Comparison of ENCODE assay signal across 20 cellular contexts in genomic region chr7:141992688-141993087, GRCh38. TPM values are rescaled to one million over a fixed set of nuclear protein-coding genes. Genes with fewer than 3 reads are reported as not detected.
"Had no signal": no experiment of that assay in that cellular context is flagged by ENCODE, and none has a peak within 500 bp of the region (broad histone marks: within the 10 kb centered on the region; RNA-seq: fewer than 3 reads in every experiment).

No MANE protein-coding gene starts in this region.

- FAIRE-seq: RCC 7860 had no signal

- DNase-seq: KG1, MM.1S, NCI-H1092 treated with DMSO at 0.1 percent for 48 hours, NCI-H1436 treated with DMSO at 0.1 percent for 48 hours, NCI-H1694, NCI-H187 treated with DMSO at 0.1 percent for 48 hours, NCI-H2029 treated with DMSO at 0.1 percent for 48 hours, NCI-H2171 treated with DMSO at 0.1 percent for 48 hours, NCI-H345, NCI-H446 treated with DMSO at 0.1 percent for 48 hours, NCI-H510A treated with DMSO at 0.1 percent for 48 hours, NCI-H526, NCI-H82, RPMI8226, SHP77 had no signal

RNA-seq across cellular contexts. Expression of gene MGAM, which starts 3.0 kb away (rescaled TPM):
- total RNA-seq: T-helper 1 cell treated with Interleukin-12 subunit alpha and Interleukin-12 subunit beta and Interleukin-4 antibody, amounts not matched to agents 30 ng/mL and 1 ng/mL, for 36 hours had no signal

RNA-seq across cellular contexts. Expression of gene TAS2R38, which starts 19.1 kb away (rescaled TPM):
- total RNA-seq: M059J; SK-MEL-5; T-helper 1 cell treated with Interleukin-12 subunit alpha and Interleukin-12 subunit beta and Interleukin-4 antibody, amounts not matched to agents 30 ng/mL and 1 ng/mL, for 36 hours had no signal

RNA-seq across cellular contexts. Expression of gene CLEC5A, which starts 45.9 kb away (rescaled TPM):
- total RNA-seq: HT-29; M059J; SK-MEL-5; T-helper 1 cell treated with Interleukin-12 subunit alpha and Interleukin-12 subunit beta and Interleukin-4 antibody, amounts not matched to agents 30 ng/mL and 1 ng/mL, for 36 hours had no signal
